In genomic region chr5:139262414-139263139, GRCh38 we compare ENCODE assay signal across 8 cellular contexts. TPM values are rescaled to one million over a fixed set of nuclear protein-coding genes. Genes with fewer than 3 reads are reported as not detected.
DNase-seq lines count a peak whose midpoint lies in the region; ATAC-seq and TF ChIP-seq lines count a peak whose summit lies in the region.

No MANE protein-coding gene starts in this region.

- no peaks in the 10 kb centered on the region for H3K36me3 ChIP-seq in esophagus squamous epithelium
- H3K36me3 ChIP-seq in naive thymus-derived CD4-positive, alpha-beta T cell (ENCODE audit: control insufficient read depth in 2 of 3, insufficient read depth in 3 of 3, low read length in 3 of 3): no peaks in the 10 kb centered on the region

- no peak overlapping the region for H3K4me3 Mint-ChIP-seq in naive thymus-derived CD4-positive, alpha-beta T cell

- peak; percentile 98 for ATAC-seq in naive thymus-derived CD4-positive, alpha-beta T cell

- no peaks in the 10 kb centered on the region for H3K36me3 Mint-ChIP-seq in naive thymus-derived CD4-positive, alpha-beta T cell

- peaks cover 0 to 9% (median 5%) of the 10 kb centered on the region in 3 donors for H3K4me1 ChIP-seq in esophagus squamous epithelium
- H3K4me1 ChIP-seq in naive thymus-derived CD4-positive, alpha-beta T cell (ENCODE audit: control insufficient read depth in 2 of 2, insufficient read depth in 2 of 2, low read length in 2 of 2): no peaks in the 10 kb centered on the region

- in situ Hi-C loops in KBM-7 (cut with MboI; ENCODE audit: low pct_unique_long_range_greater_than_20kb, low sequenced_read_pairs): no loop called here

- H3K27me3 Mint-ChIP-seq in naive thymus-derived CD4-positive, alpha-beta T cell: peaks cover 0 to 37% (median 14%) of the 10 kb centered on the region in 5 donors

- H3K27ac Mint-ChIP-seq in naive thymus-derived CD4-positive, alpha-beta T cell: no peak overlapping the region

- peaks cover 0 to 3% (median 0%) of the 10 kb centered on the region in 11 donors for H3K9me3 Mint-ChIP-seq in naive thymus-derived CD4-positive, alpha-beta T cell

- 30 to 33% methylated on average over 9 of the region's 9 CpGs for WGBS in esophagus squamous epithelium, 2 donors

- no peaks in the 10 kb centered on the region for H3K9me3 ChIP-seq in esophagus squamous epithelium
- no peaks in the 10 kb centered on the region for H3K9me3 ChIP-seq in naive thymus-derived CD4-positive, alpha-beta T cell (ENCODE audit: control insufficient read depth in 2 of 3, low read length in 3 of 3)

- H3K4me3 ChIP-seq in esophagus squamous epithelium: no peak overlapping the region
- H3K4me3 ChIP-seq in naive thymus-derived CD4-positive, alpha-beta T cell (ENCODE audit: low read length): no peak overlapping the region

- CTCF ChIA-PET in naive thymus-derived CD4-positive, alpha-beta T cell (lab: Charles Lee): interaction anchor here (0.9 to 1.5 kb wide), 4 partner anchors 394 to 687 kb away, joined by 3 to 11 read pairs (median 6); partner anchors contain the start of gene HSPA9

- DNase-seq in CD1c-positive myeloid dendritic cell (ENCODE audit: extremely low spot score) (peak; percentile 88), GM20000 (ENCODE audit: low spot score) (peak; percentile 76), KBM-7 (peak; percentile 97), OCI-M2 (lab: John Stamatoyannopoulos, UW; ENCODE audit: unreplicated experiment) (peak; percentile 29), activated T-cell treated with anti-CD3 and anti-CD28 coated beads for 48 hours (ENCODE audit: low read depth) (peak; percentile 65), esophagus squamous epithelium (lab: John Stamatoyannopoulos, UW) (no peak)
- peak; percentile 28 to 76 (median 62) for DNase-seq in naive thymus-derived CD4-positive, alpha-beta T cell
- DNase-seq in stimulated activated naive CD4-positive, alpha-beta T cell treated with Interleukin-2 at 50 U/mL for 16 hours (lab: John Stamatoyannopoulos, UW): peak; percentile 57

- TF ChIP-seq POLR2A in esophagus squamous epithelium (IDR thresholded peaks at IDR 0.05): no peak

- no peak overlapping the region for H3K27ac ChIP-seq in esophagus squamous epithelium
- no peak overlapping the region for H3K27ac ChIP-seq in naive thymus-derived CD4-positive, alpha-beta T cell (ENCODE audit: low read depth, low read length)

- POLR2A ChIA-PET in naive thymus-derived CD4-positive, alpha-beta T cell (lab: Charles Lee): interaction anchor here (1.1 kb wide), 1 partner anchor 687 kb away, joined by 4 read pairs; the partner anchor contains the start of gene HSPA9

- H3K27me3 ChIP-seq in esophagus squamous epithelium: no peaks in the 10 kb centered on the region
- no peaks in the 10 kb centered on the region for H3K27me3 ChIP-seq in naive thymus-derived CD4-positive, alpha-beta T cell (ENCODE audit: control insufficient read depth in 2 of 2, insufficient read depth in 2 of 2, low read length in 2 of 2)

- TF ChIP-seq CTCF in GM20000 (IDR thresholded peaks at IDR 0.05; ENCODE audit: extremely low read depth, missing control alignments) (peak; percentile 74), esophagus squamous epithelium (IDR thresholded peaks at IDR 0.05) (peak; percentile 54 to 89 (median 80))

- intact Hi-C loops in esophagus squamous epithelium (cut with DNase I): loop anchor here (10.0 kb wide), 1 partner anchor 618 kb away; no protein-coding TSS in a partner anchor
- intact Hi-C loops in naive thymus-derived CD4-positive, alpha-beta T cell (cut with micrococcal nuclease): loop anchor here (1.0 to 2.0 kb wide), 11 partner anchors 11 to 1084 kb away; partner anchors contain the start of genes BRD8 (in 1 of the 2), HSPA9 (in 1 of the 2) and KIF20A (in 1 of the 2)

- H3K4me1 Mint-ChIP-seq in naive thymus-derived CD4-positive, alpha-beta T cell: peaks cover 4 to 11% (median 6%) of the 10 kb centered on the region in 7 donors

RNA-seq across cellular contexts. Expression of gene MATR3, which starts 31.0 kb away (rescaled TPM):
- total RNA-seq in esophagus squamous epithelium: 100 to 1,000 TPM; 103 to 185 (median 147) TPM
- total RNA-seq in naive thymus-derived CD4-positive, alpha-beta T cell: 100 to 1,000 TPM; 219 to 333 (median 274) TPM
- polyA plus RNA-seq in naive thymus-derived CD4-positive, alpha-beta T cell: 100 to 1,000 TPM; 313 to 379 TPM
